Comparison of ENCODE assay signal across 8 cellular contexts in the genomic region with DNA sequence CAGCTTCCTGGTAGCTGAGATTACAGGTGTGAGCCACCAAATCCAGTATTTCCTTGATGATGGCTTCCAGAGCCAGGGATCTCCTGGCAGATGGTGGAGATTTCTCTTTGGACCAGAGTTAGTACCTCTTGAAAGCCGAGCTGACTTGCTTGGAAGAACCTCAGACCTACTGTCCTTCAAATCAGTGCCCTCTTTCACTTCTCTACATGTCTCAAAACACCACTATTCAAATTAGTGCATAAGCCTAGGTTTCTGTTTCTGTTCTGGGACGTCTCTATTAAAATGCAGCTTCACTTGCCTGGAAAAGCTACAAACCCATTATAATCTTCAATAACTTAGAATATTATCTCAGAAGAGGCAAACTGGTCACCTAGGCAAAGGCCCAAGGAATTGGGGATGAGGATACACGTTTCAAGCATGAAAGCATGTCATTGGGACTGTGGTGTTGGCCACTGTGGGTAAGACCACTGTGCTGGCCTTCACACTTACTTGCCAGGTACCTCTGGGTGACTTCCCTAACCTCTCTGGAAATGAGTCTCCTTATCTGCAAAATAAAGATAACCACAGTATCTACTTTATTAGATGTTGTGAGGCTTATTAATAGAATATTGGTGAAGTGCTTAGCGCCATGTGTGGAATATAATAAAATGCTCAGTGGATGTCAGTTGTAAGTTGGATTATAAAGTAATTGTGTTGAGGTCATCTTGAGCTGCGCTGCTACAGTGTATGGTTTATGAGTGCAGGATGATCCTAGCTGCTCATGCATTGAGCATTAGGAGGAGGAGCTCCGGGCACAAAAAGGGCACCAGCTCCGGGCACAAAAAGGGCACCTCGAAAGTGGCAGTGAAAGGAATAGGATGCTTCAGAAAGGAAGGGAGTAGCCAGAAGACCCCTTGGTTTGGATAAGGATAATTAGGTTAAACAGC.
DNase-seq lines count a peak whose midpoint lies in the region; ATAC-seq and TF ChIP-seq lines count a peak whose summit lies in the region.

No MANE protein-coding gene starts in this region.

- peaks cover 2% of the 10 kb centered on the region for H3K27me3 Mint-ChIP-seq in neural progenitor cell (ENCODE audit: insufficient read depth, low read depth)

- no peak overlapping the region for H3K4me3 ChIP-seq in neural progenitor cell

- H3K4me1 Mint-ChIP-seq in neural progenitor cell: peaks cover 26% of the 10 kb centered on the region

- H3K27ac Mint-ChIP-seq in neural progenitor cell: no peak overlapping the region

- H3K4me2 ChIP-seq in neural progenitor cell: peak overlapping the region; percentile 54

- no peak overlapping the region for H3K4me3 Mint-ChIP-seq in neural progenitor cell

- no peaks in the 10 kb centered on the region for H3K9me3 ChIP-seq in neural progenitor cell (ENCODE audit: low read depth)

- ATAC-seq in GM18858 (IDR thresholded peaks at IDR 0.05; ENCODE audit: unreplicated experiment): peak; percentile 85
- ATAC-seq in GM21825 (IDR thresholded peaks at IDR 0.05; ENCODE audit: unreplicated experiment): peak; percentile 84

- H3K36me3 Mint-ChIP-seq in neural progenitor cell: peaks cover 6% of the 10 kb centered on the region

- no peaks in the 10 kb centered on the region for H3F3A ChIP-seq in neural progenitor cell (ENCODE audit: low read depth)

- no peaks in the 10 kb centered on the region for H4K20me1 ChIP-seq in neural progenitor cell (ENCODE audit: low read depth)

- TF ChIP-seq CTCF in neural progenitor cell (IDR thresholded peaks at IDR 0.05): no peak

- H2AFZ ChIP-seq in neural progenitor cell (replicated peaks): no peak overlapping the region

- H3K27me3 ChIP-seq in neural progenitor cell: no peaks in the 10 kb centered on the region

- H3K36me3 ChIP-seq in neural progenitor cell: no peaks in the 10 kb centered on the region

- H3K27ac ChIP-seq in neural progenitor cell: no peak overlapping the region

- no peak overlapping the region for H3K9ac ChIP-seq in neural progenitor cell

- peaks cover 6% of the 10 kb centered on the region for H3K9me3 Mint-ChIP-seq in neural progenitor cell

- DNase-seq in NAMALWA (ENCODE audit: low spot score) (peak; percentile 64), neural progenitor cell (ENCODE audit: low spot score) (no peak), HUDEP-2 (lab: John Stamatoyannopoulos, UW; ENCODE audit: unreplicated experiment in 76 of 76) (no peak), NCI-H526 (lab: John Stamatoyannopoulos, UW) (no peak)
- no peak for DNase-seq in stimulated activated naive CD4-positive, alpha-beta T cell (lab: John Stamatoyannopoulos, UW)
- DNase-seq in stimulated activated CD4-positive, alpha-beta T cell treated with anti-CD3 and anti-CD28 coated beads, Interleukin-2, amount 100 ng/mL, for 48 hours: no peak

- H3K4me1 ChIP-seq in neural progenitor cell: peaks cover 13% of the 10 kb centered on the region

- no peaks in the 10 kb centered on the region for H3K79me2 ChIP-seq in neural progenitor cell (ENCODE audit: low read depth)
